ENCODE assay signal across 1 cellular context in the genomic region with DNA sequence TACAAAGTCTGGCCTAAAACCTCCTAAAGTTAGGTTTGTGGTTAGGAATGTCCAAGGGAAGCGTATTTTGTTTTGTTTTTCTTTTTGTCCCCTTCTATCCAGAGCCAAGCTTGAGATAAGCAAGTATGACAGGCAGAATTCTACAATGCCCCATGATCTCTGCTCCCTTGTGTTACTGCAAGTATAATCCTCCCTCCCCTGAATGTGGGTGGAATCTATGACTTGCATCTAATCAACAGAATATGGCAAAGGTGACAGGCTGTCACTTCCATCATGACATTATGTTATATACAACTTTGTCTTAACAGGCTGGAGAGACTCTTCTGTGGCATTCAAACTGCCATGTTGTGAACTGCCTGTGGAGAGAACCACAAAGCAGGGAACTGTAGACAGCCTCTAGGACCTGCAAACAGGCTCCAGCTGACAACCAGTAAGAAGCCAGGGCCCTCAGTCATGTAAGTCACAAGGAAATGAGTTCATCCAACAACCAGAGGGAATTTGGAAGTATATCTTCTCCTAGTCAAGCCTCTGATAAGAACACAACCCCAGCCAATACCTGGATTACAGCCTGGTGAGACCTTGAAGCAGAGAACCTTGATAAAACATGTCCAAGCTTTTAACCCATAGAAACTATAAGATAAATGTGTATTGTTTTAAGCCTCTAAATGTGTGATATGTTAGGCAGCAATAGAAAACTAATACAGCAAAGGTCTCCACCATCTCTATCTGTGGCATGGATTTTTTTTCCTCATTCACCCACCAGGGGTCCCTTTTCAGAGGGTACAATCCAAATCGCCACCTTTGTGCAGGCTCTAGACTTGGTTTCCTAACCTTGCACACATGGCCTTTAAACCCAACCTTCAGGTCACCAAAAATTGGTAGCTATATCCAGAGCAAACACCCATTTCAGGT.
TF ChIP-seq lines count a peak whose summit lies in the region.

No MANE protein-coding gene starts in this region.

TF ChIP-seq in K562, 482 proteins besides CTCF, POLR2A, EP300 and RAD21 (continued from another document):
- TF ChIP-seq, protein P1, sequence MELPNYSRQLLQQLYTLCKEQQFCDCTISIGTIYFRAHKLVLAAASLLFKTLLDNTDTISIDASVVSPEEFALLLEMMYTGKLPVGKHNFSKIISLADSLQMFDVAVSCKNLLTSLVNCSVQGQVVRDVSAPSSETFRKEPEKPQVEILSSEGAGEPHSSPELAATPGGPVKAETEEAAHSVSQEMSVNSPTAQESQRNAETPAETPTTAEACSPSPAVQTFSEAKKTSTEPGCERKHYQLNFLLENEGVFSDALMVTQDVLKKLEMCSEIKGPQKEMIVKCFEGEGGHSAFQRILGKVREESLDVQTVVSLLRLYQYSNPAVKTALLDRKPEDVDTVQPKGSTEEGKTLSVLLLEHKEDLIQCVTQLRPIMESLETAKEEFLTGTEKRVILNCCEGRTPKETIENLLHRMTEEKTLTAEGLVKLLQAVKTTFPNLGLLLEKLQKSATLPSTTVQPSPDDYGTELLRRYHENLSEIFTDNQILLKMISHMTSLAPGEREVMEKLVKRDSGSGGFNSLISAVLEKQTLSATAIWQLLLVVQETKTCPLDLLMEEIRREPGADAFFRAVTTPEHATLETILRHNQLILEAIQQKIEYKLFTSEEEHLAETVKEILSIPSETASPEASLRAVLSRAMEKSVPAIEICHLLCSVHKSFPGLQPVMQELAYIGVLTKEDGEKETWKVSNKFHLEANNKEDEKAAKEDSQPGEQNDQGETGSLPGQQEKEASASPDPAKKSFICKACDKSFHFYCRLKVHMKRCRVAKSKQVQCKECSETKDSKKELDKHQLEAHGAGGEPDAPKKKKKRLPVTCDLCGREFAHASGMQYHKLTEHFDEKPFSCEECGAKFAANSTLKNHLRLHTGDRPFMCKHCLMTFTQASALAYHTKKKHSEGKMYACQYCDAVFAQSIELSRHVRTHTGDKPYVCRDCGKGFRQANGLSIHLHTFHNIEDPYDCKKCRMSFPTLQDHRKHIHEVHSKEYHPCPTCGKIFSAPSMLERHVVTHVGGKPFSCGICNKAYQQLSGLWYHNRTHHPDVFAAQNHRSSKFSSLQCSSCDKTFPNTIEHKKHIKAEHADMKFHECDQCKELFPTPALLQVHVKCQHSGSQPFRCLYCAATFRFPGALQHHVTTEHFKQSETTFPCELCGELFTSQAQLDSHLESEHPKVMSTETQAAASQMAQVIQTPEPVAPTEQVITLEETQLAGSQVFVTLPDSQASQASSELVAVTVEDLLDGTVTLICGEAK (IDR thresholded peaks at IDR 0.05) = no peak
- TF ChIP-seq, protein P1 (CRISPR knock-in tag; IDR thresholded peaks at IDR 0.05) = no peak
